16 cellular contexts compared by ENCODE assay signal in genomic region chr10:101577121-101577871, GRCh38. TPM values are rescaled to one million over a fixed set of nuclear protein-coding genes. Genes with fewer than 3 reads are reported as not detected.
DNase-seq lines count a peak whose midpoint lies in the region; ATAC-seq, FAIRE-seq and TF ChIP-seq lines count a peak whose summit lies in the region.
"Had no signal": no experiment of that assay in that cellular context is flagged by ENCODE, and none has a peak within 500 bp of the region (broad histone marks: within the 10 kb centered on the region; RNA-seq: fewer than 3 reads in every experiment).

No MANE protein-coding gene starts in this region.

- ATAC-seq in stimulated activated effector memory CD8-positive, alpha-beta T cell treated with anti-CD3 and anti-CD28 coated beads, Interleukin-12 subunit alpha, Interleukin-12 subunit beta, amount 100 ng/mL, for 72 hours = no peak
- no peak for ATAC-seq in T-cell (replicated peaks in 1 of 4)
- ATAC-seq: GM23338 had no signal

- no peaks in the 10 kb centered on the region for H4K20me1 ChIP-seq in endothelial cell of umbilical vein (replicated peaks; ENCODE audit: control insufficient read depth, extremely low read depth, insufficient read depth, low read length)

- H3K9me3 ChIP-seq in endothelial cell of umbilical vein (replicated peaks; ENCODE audit: control insufficient read depth, insufficient read depth, low read length) = no peaks in the 10 kb centered on the region

- no peaks in the 10 kb centered on the region for H3K79me2 ChIP-seq in endothelial cell of umbilical vein (ENCODE audit: control insufficient read depth, insufficient read depth, low read length)

- no peaks in the 10 kb centered on the region for H3K4me1 ChIP-seq in endothelial cell of umbilical vein (ENCODE audit: control insufficient read depth, extremely low read depth, insufficient read depth, low read length)
- H3K4me1 ChIP-seq: BE2C had no signal

- peaks cover 43% of the 10 kb centered on the region for H3K36me3 Mint-ChIP-seq in activated T-cell treated with anti-CD3 and anti-CD28 coated beads, Interleukin-2, amount 50 U/mL, for 24 hours (ENCODE audit: low read depth)
- H3K36me3 Mint-ChIP-seq in HFFc6 (ENCODE audit: low read depth) (no peaks in the 10 kb centered on the region), T-cell (peaks cover 16% of the 10 kb centered on the region)
- H3K36me3 Mint-ChIP-seq in stimulated activated effector memory CD8-positive, alpha-beta T cell treated with anti-CD3 and anti-CD28 coated beads, Interleukin-12 subunit alpha, Interleukin-12 subunit beta, amount 100 ng/mL, for 72 hours = peaks cover 38% of the 10 kb centered on the region

- no peaks in the 10 kb centered on the region for H3K9me3 Mint-ChIP-seq in activated T-cell treated with anti-CD3 and anti-CD28 coated beads, Interleukin-2, amount 50 U/mL, for 24 hours
- H3K9me3 Mint-ChIP-seq in HFFc6 = peaks cover 8% of the 10 kb centered on the region
- H3K9me3 Mint-ChIP-seq in stimulated activated effector memory CD8-positive, alpha-beta T cell treated with anti-CD3 and anti-CD28 coated beads, Interleukin-12 subunit alpha, Interleukin-12 subunit beta, amount 100 ng/mL, for 72 hours = no peaks in the 10 kb centered on the region
- H3K9me3 Mint-ChIP-seq in T-cell = peaks cover 0 to 2% (median 0%) of the 10 kb centered on the region in 3 donors

- BruUV-seq in endothelial cell of umbilical vein (replicated peaks; lab: Mats Ljungman, UMichigan) = no TSS peak

- H3K4me2 ChIP-seq in endothelial cell of umbilical vein (ENCODE audit: insufficient read depth, low read length) = no peak overlapping the region
- H3K4me2 ChIP-seq: GM23338 had no signal

- peak overlapping the region; percentile 6 for H3K27ac Mint-ChIP-seq in activated T-cell treated with anti-CD3 and anti-CD28 coated beads, Interleukin-2, amount 50 U/mL, for 24 hours
- H3K27ac Mint-ChIP-seq in HFFc6 (peak overlapping the region; percentile 14; the same call in 1 of the 2 replicates), T-cell (no peak overlapping the region)
- peak overlapping the region; percentile 52 for H3K27ac Mint-ChIP-seq in stimulated activated effector memory CD8-positive, alpha-beta T cell treated with anti-CD3 and anti-CD28 coated beads, Interleukin-12 subunit alpha, Interleukin-12 subunit beta, amount 100 ng/mL, for 72 hours
- H3K27ac Mint-ChIP-seq: GM23338 had no signal

- TF ChIP-seq POLR2A in endothelial cell of umbilical vein (IDR thresholded peaks at IDR 0.05; ENCODE audit: low read depth, low read length) = peak; percentile 22
- TF ChIP-seq POLR2A in lower leg skin (IDR thresholded peaks at IDR 0.05) = no peak

- no peaks in the 10 kb centered on the region for H3K27me3 Mint-ChIP-seq in activated T-cell treated with anti-CD3 and anti-CD28 coated beads, Interleukin-2, amount 50 U/mL, for 24 hours
- peaks cover 2% of the 10 kb centered on the region for H3K27me3 Mint-ChIP-seq in HFFc6 (ENCODE audit: insufficient read depth)
- no peaks in the 10 kb centered on the region for H3K27me3 Mint-ChIP-seq in T-cell
- H3K27me3 Mint-ChIP-seq: CD4-positive, alpha-beta memory T cell had no signal

- no peaks in the 10 kb centered on the region for H3K9me1 ChIP-seq in endothelial cell of umbilical vein (replicated peaks; ENCODE audit: control insufficient read depth, extremely low read depth, insufficient read depth, low read length)

- dilution Hi-C loops in endothelial cell of umbilical vein (cut with MboI; ENCODE audit: extremely low pct_ligation_motif_present, low sequenced_read_pairs) = no loop called here

- DNase-seq in activated T-cell treated with anti-CD3 and anti-CD28 coated beads, Interleukin-2, amount 50 U/mL, for 24 hours = peak; percentile 26
- DNase-seq in activated T-cell treated with anti-CD3 and anti-CD28 coated beads, Interleukin-2, amount 50 U/mL, for 48 hours = no peak
- DNase-seq in HFFc6 (no peak), endothelial cell of umbilical vein (ENCODE audit: low read depth, low spot score) (no peak), SIG-M5 (lab: John Stamatoyannopoulos, UW) (no peak), T-cell (no peak), lower leg skin (ENCODE audit: low spot score in 2 of 2) (no peak)
- DNase-seq in stimulated activated effector memory CD8-positive, alpha-beta T cell treated with anti-CD3 and anti-CD28 coated beads, Interleukin-12 subunit alpha, Interleukin-12 subunit beta, amount 100 ng/mL, for 72 hours (ENCODE audit: low spot score in 2 of 2) = no peak
- DNase-seq: BE2C; CD4-positive, alpha-beta memory T cell; DMS79; H7 had no signal

- no peak overlapping the region for H3K4me3 Mint-ChIP-seq in activated T-cell treated with anti-CD3 and anti-CD28 coated beads, Interleukin-2, amount 50 U/mL, for 24 hours
- H3K4me3 Mint-ChIP-seq in HFFc6 (no peak overlapping the region), T-cell (no peak overlapping the region)
- H3K4me3 Mint-ChIP-seq in stimulated activated effector memory CD8-positive, alpha-beta T cell treated with anti-CD3 and anti-CD28 coated beads, Interleukin-12 subunit alpha, Interleukin-12 subunit beta, amount 100 ng/mL, for 72 hours = no peak overlapping the region
- H3K4me3 Mint-ChIP-seq: CD4-positive, alpha-beta memory T cell; GM23338 had no signal

- no peak overlapping the region for H3K4me3 ChIP-seq in endothelial cell of umbilical vein (replicated peaks in 1 of 3; ENCODE audit: insufficient read depth in 1 of 3, low read depth in 1 of 3, low read length in 3 of 3)
- H3K4me3 ChIP-seq in lower leg skin (ENCODE audit: low read depth, poor library complexity, severe bottlenecking) = no peak overlapping the region
- H3K4me3 ChIP-seq: GM23338 had no signal

- CTCF ChIA-PET in endothelial cell of umbilical vein (lab: Charles Lee) (interaction anchor here (1.1 to 1.2 kb wide), 2 partner anchors 134 to 276 kb away, joined by 3 to 4 read pairs; no protein-coding TSS in a partner anchor), T-cell (lab: Charles Lee) (interaction anchor here in 1 of 2 donors (0.7 kb wide), 1 partner anchor 298 kb away, joined by 3 read pairs; no protein-coding TSS in a partner anchor)

- H3K4me1 Mint-ChIP-seq in activated T-cell treated with anti-CD3 and anti-CD28 coated beads, Interleukin-2, amount 50 U/mL, for 24 hours (ENCODE audit: low read depth) = no peaks in the 10 kb centered on the region
- H3K4me1 Mint-ChIP-seq in HFFc6 (ENCODE audit: low read depth) (no peaks in the 10 kb centered on the region; the same call in 1 of the 2 replicates), T-cell (peaks cover 0 to 6% (median 0%) of the 10 kb centered on the region in 3 donors)
- peaks cover 7% of the 10 kb centered on the region for H3K4me1 Mint-ChIP-seq in stimulated activated effector memory CD8-positive, alpha-beta T cell treated with anti-CD3 and anti-CD28 coated beads, Interleukin-12 subunit alpha, Interleukin-12 subunit beta, amount 100 ng/mL, for 72 hours
- H3K4me1 Mint-ChIP-seq: CD4-positive, alpha-beta memory T cell had no signal

- no peaks in the 10 kb centered on the region for H3K27me3 ChIP-seq in endothelial cell of umbilical vein (ENCODE audit: control insufficient read depth in 2 of 2, insufficient read depth in 2 of 2, low read length in 2 of 2)
- H3K27me3 ChIP-seq: BE2C had no signal

- H2AFZ ChIP-seq in endothelial cell of umbilical vein (ENCODE audit: low read depth, low read length) = no peak overlapping the region
- H2AFZ ChIP-seq: GM23338 had no signal

- intact Hi-C loops in endothelial cell of umbilical vein (cut with micrococcal nuclease) (no loop called here), lower leg skin (cut with DNase I; ENCODE audit: low total_unique reads) (no loop called here)

- POLR2A ChIA-PET in endothelial cell of umbilical vein (lab: Charles Lee) (no interaction called here), T-cell (lab: Charles Lee) (interaction anchor here in 1 of 2 donors (0.5 kb wide), 2 partner anchors 245 to 1741 kb away, joined by 3 to 6 read pairs; no protein-coding TSS in a partner anchor)

- 84 to 95% methylated on average over 4 to 7 of the region's 7 CpGs for WGBS in lower leg skin, 2 donors

- TF ChIP-seq CTCF in HFFc6 (IDR thresholded peaks at IDR 0.05) (no peak), endothelial cell of umbilical vein (IDR thresholded peaks at IDR 0.05; ENCODE audit: extremely low read depth in 1 of 2, insufficient read depth in 1 of 2, low read depth in 1 of 2, low read length in 2 of 2) (no peak), lower leg skin (IDR thresholded peaks at IDR 0.05) (no peak)

- H3K27ac ChIP-seq in endothelial cell of umbilical vein (ENCODE audit: insufficient read depth, low read depth, low read length) = no peak overlapping the region
- H3K27ac ChIP-seq: C4-2B had no signal

- FAIRE-seq in endothelial cell of umbilical vein (lab: Jason Lieb, UNC) = no peak
- FAIRE-seq: A204.1, GM12891 had no signal

- peaks cover 0 to 4% of the 10 kb centered on the region in 2 experiments for H3K36me3 ChIP-seq in endothelial cell of umbilical vein (ENCODE audit: control insufficient read depth in 2 of 2, extremely low read depth in 1 of 2, insufficient read depth in 2 of 2, low read length in 2 of 2)
- H3K36me3 ChIP-seq: BE2C had no signal

- H3K9ac ChIP-seq in endothelial cell of umbilical vein (replicated peaks; ENCODE audit: extremely low read depth, insufficient read depth, low read length) = no peak overlapping the region

RNA-seq across cellular contexts. Expression of gene POLL, which starts 10.8 kb away (rescaled TPM):
- total RNA-seq in HFFc6 (2021; fragmentation: NEBNext Ultra II Directional; extraction: Animal tissue kit (Norgen Biotek cat#: 25700)) = 10 to 100 TPM; 19.3 to 20.9 (median 19.7) TPM
- total RNA-seq in endothelial cell of umbilical vein = 27.4 and 34.3 TPM in 2 replicates
- 42.3 and 51.0 TPM in 2 replicates for polyA plus RNA-seq in endothelial cell of umbilical vein
- 24.3 and 29.3 TPM in 2 replicates for polyA plus RNA-seq in endothelial cell of umbilical vein (2011; cell fraction: cytosol; rRNA removed)
- 63.0 and 70.0 TPM in 2 replicates for polyA plus RNA-seq in endothelial cell of umbilical vein (2011; cell fraction: nucleus; rRNA removed)
- 19.2 and 27.7 TPM in 2 replicates for polyA plus RNA-seq in endothelial cell of umbilical vein (2012)
- 30.6 and 39.0 TPM in 2 replicates for polyA minus RNA-seq in endothelial cell of umbilical vein
- polyA minus RNA-seq in endothelial cell of umbilical vein (2011; cell fraction: cytosol; rRNA and poly(A)+ RNA removed) = 12.9 TPM
- 21.3 and 25.2 TPM in 2 replicates for polyA minus RNA-seq in endothelial cell of umbilical vein (2011; cell fraction: nucleus; rRNA and poly(A)+ RNA removed)
- 10 to 100 TPM; 27.1 to 52.6 (median 43.4) TPM for total RNA-seq in T-cell
- 10 to 100 TPM; 13.6 to 19.9 (median 17.1) TPM for total RNA-seq in lower leg skin

RNA-seq across cellular contexts. Expression of gene DPCD, which starts 10.8 kb away (rescaled TPM):
- 10 to 100 TPM; 30.6 to 36.1 (median 32.5) TPM for total RNA-seq in HFFc6 (2021; fragmentation: NEBNext Ultra II Directional; extraction: Animal tissue kit (Norgen Biotek cat#: 25700))
- total RNA-seq in endothelial cell of umbilical vein (21.3 and 25.3 TPM in 2 replicates), T-cell (1 to 10 TPM in 2 of 5 donors, under 1 TPM in 2, not detected in 1; 0.35 to 1.2 (median 0.97) TPM), lower leg skin (10 to 100 TPM in 3 of 4 donors, 1 to 10 TPM in 1; 9.6 to 18.4 (median 11.4) TPM)
- 33.0 and 39.3 TPM in 2 replicates for polyA plus RNA-seq in endothelial cell of umbilical vein
- 46.9 and 61.5 TPM in 2 replicates for polyA plus RNA-seq in endothelial cell of umbilical vein (2011; cell fraction: cytosol; rRNA removed)
- 23.4 and 28.8 TPM in 2 replicates for polyA plus RNA-seq in endothelial cell of umbilical vein (2011; cell fraction: nucleus; rRNA removed)
- 44.8 and 52.7 TPM in 2 replicates for polyA plus RNA-seq in endothelial cell of umbilical vein (2012)
- polyA minus RNA-seq in endothelial cell of umbilical vein = 11.3 and 19.5 TPM in 2 replicates
- 9.9 TPM for polyA minus RNA-seq in endothelial cell of umbilical vein (2011; cell fraction: cytosol; rRNA and poly(A)+ RNA removed)
- 3.7 and 4.9 TPM in 2 replicates for polyA minus RNA-seq in endothelial cell of umbilical vein (2011; cell fraction: nucleus; rRNA and poly(A)+ RNA removed)

Comparison
In these comparisons a context has a peak if more than half of its experiments do, and no peak if none do; other contexts are left out.
1. H3K27ac Mint-ChIP-seq: peak in activated T-cell treated with anti-CD3 and anti-CD28 coated beads, Interleukin-2, amount 50 U/mL, for 24 hours (single experiment), HFFc6 (single experiment) and stimulated activated effector memory CD8-positive, alpha-beta T cell treated with anti-CD3 and anti-CD28 coated beads, Interleukin-12 subunit alpha, Interleukin-12 subunit beta, amount 100 ng/mL, for 72 hours (single experiment); none in T-cell (0 of 2).
2. RNA of gene DPCD, which starts 10.8 kb away (total RNA-seq): 30.6 to 36.1 TPM in HFFc6, 21.3 to 25.3 TPM in endothelial cell of umbilical vein and 9.6 to 18.4 TPM in lower leg skin; 0.35 to 1.2 TPM in T-cell; every median in the first group is over 4 times any median in the second.